Comparison of ENCODE assay signal across 1 cellular context in genomic region chr18:58407649-58408407, GRCh38.
TF ChIP-seq lines count a peak whose summit lies in the region.

No MANE protein-coding gene starts in this region.

TF ChIP-seq in HepG2, 621 proteins besides CTCF, POLR2A, EP300 and RAD21 (continued from another document):
- TF ChIP-seq SP5 (CRISPR knock-in tag; IDR thresholded peaks at IDR 0.05; ENCODE audit: borderline replicate concordance, low read depth), result peak; percentile 71
- peak; percentile 79 for TF ChIP-seq FOXP1 (IDR thresholded peaks at IDR 0.05)
- TF ChIP-seq FOXP1 (CRISPR knock-in tag; IDR thresholded peaks at IDR 0.05), result peak; percentile 88
- TF ChIP-seq, protein P1, sequence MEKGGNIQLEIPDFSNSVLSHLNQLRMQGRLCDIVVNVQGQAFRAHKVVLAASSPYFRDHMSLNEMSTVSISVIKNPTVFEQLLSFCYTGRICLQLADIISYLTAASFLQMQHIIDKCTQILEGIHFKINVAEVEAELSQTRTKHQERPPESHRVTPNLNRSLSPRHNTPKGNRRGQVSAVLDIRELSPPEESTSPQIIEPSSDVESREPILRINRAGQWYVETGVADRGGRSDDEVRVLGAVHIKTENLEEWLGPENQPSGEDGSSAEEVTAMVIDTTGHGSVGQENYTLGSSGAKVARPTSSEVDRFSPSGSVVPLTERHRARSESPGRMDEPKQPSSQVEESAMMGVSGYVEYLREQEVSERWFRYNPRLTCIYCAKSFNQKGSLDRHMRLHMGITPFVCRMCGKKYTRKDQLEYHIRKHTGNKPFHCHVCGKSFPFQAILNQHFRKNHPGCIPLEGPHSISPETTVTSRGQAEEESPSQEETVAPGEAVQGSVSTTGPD (CRISPR knock-in tag; IDR thresholded peaks at IDR 0.05), result no peak
- no peak for TF ChIP-seq AGO1 (IDR thresholded peaks at IDR 0.05; ENCODE audit: low read depth, low read length, poor library complexity, severe bottlenecking)
